ENCODE assay signal across 18 cellular contexts in the genomic region with DNA sequence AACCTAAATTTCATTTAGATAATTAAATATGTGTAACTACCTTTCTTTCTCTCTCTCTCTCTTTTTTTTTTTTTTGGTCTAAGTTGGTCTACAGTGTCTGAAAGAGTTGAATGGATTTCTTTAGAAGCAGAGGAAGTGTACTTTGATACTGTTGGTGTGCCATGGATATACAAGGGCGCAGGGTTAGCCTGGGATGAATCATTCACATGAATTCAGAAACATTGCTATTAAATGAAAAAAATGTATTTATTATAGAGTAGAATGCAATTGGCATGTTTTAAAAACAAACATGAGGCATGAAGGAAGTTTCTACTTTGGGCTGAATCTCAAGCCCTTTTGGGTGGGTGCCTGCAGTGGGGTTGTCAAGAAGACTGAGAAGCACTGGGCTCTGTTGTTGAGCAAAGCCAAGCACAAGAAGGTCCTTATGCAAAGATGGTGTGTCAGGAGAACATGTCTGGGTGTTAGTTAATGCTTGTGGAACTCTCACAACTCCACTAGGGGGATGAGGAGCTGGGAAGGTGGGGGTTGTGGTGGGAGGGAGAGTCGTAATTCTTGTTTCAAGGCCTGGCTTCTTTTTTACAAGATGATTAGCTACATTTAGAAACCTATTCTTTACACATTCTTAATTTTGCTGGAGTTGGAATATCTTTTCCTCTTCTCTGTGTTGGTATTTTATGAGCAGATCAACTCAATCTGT. TPM values are rescaled to one million over a fixed set of nuclear protein-coding genes. Genes with fewer than 3 reads are reported as not detected.
DNase-seq lines count a peak whose midpoint lies in the region; ATAC-seq and TF ChIP-seq lines count a peak whose summit lies in the region.
"Had no signal": no experiment of that assay in that cellular context is flagged by ENCODE, and none has a peak within 500 bp of the region (broad histone marks: within the 10 kb centered on the region; RNA-seq: fewer than 3 reads in every experiment).

No MANE protein-coding gene starts in this region.

- no peak overlapping the region for H2BK120ac ChIP-seq in mesendoderm (ENCODE audit: low read depth, low read length)

- peak overlapping the region; percentile 30 for H3K18ac ChIP-seq in mesendoderm (ENCODE audit: low read length)

- peak overlapping the region; percentile 32 for H3K27ac Mint-ChIP-seq in HFFc6
- H3K27ac Mint-ChIP-seq: activated naive CD4-positive, alpha-beta T cell treated with anti-CD3 and anti-CD28 coated beads, Interleukin-2, amount 50 U/mL, for 24 hours had no signal

- H3K79me1 ChIP-seq in mesendoderm (ENCODE audit: low read length) = no peaks in the 10 kb centered on the region

- no peak overlapping the region for H4K5ac ChIP-seq in mesendoderm (ENCODE audit: low read length)

- peak; percentile 39; the same call in 1 of the 2 replicates for TF ChIP-seq CTCF in BJ (IDR thresholded peaks at IDR 0.05; ENCODE audit: insufficient read depth, low read depth, low read length)
- peak; percentile 51 for TF ChIP-seq CTCF in HFFc6 (IDR thresholded peaks at IDR 0.05)

- no peak overlapping the region for H2AK5ac ChIP-seq in mesendoderm (ENCODE audit: low read length)

- no peak overlapping the region for H2BK5ac ChIP-seq in mesendoderm (ENCODE audit: low read length)

- H3K4me1 Mint-ChIP-seq in HFFc6 (ENCODE audit: low read depth) = peaks cover 71% of the 10 kb centered on the region
- H3K4me1 Mint-ChIP-seq: activated naive CD4-positive, alpha-beta T cell treated with anti-CD3 and anti-CD28 coated beads, Interleukin-2, amount 50 U/mL, for 24 hours had no signal

- no peak overlapping the region for H3K27ac ChIP-seq in mesendoderm (ENCODE audit: low read depth, low read length)
- H3K27ac ChIP-seq: HL-60 had no signal

- CTCF ChIA-PET in BJ (lab: Yijun Ruan, JAX) = interaction anchor here (1.0 to 1.4 kb wide), 6 partner anchors 9 to 58 kb away, joined by 3 to 5 read pairs (median 4); a partner anchor contains a TSS

- no peak overlapping the region for H4K8ac ChIP-seq in mesendoderm (ENCODE audit: low read depth, low read length)

- ATAC-seq in GM21381 (IDR thresholded peaks at IDR 0.05; ENCODE audit: unreplicated experiment) (no peak), GM18867 (IDR thresholded peaks at IDR 0.05; ENCODE audit: unreplicated experiment) (no peak), GM18868 (IDR thresholded peaks at IDR 0.05; ENCODE audit: unreplicated experiment) (no peak)
- ATAC-seq: esophagus mucosa, mucosa of descending colon had no signal

- no peak overlapping the region; the same call in 1 of the 2 replicates for H3K4me3 Mint-ChIP-seq in HFFc6
- H3K4me3 Mint-ChIP-seq: activated naive CD4-positive, alpha-beta T cell treated with anti-CD3 and anti-CD28 coated beads, Interleukin-2, amount 50 U/mL, for 24 hours had no signal

- peaks cover 17% of the 10 kb centered on the region; the same call in 1 of the 2 replicates for H3K36me3 Mint-ChIP-seq in HFFc6 (ENCODE audit: low read depth)
- H3K36me3 Mint-ChIP-seq: activated naive CD4-positive, alpha-beta T cell treated with anti-CD3 and anti-CD28 coated beads, Interleukin-2, amount 50 U/mL, for 24 hours had no signal

- H3K4me3 ChIP-seq in BJ (ENCODE audit: low read depth, low read length) = no peak overlapping the region
- H3K4me3 ChIP-seq in mesendoderm (ENCODE audit: low read length) = no peak overlapping the region
- H3K4me3 ChIP-seq: mucosa of descending colon had no signal

- no CpG with 5 or more reads among the region's 2 CpGs for WGBS in mesendoderm (ENCODE audit: extremely low coverage, insufficient coverage, low lambda C conversion rate)

- H3K4ac ChIP-seq in mesendoderm (ENCODE audit: low read depth, low read length) = no peak overlapping the region

- no peak overlapping the region for H3K9ac ChIP-seq in mesendoderm (ENCODE audit: low read length)

- no peak overlapping the region for H3K4me2 ChIP-seq in mesendoderm (ENCODE audit: low read length)

- no peaks in the 10 kb centered on the region for H3K9me3 Mint-ChIP-seq in HFFc6
- H3K9me3 Mint-ChIP-seq: activated naive CD4-positive, alpha-beta T cell treated with anti-CD3 and anti-CD28 coated beads, Interleukin-2, amount 50 U/mL, for 24 hours had no signal

- POLR2A ChIA-PET in BJ (lab: Charles Lee) = no interaction called here

- no peaks in the 10 kb centered on the region for H3K79me2 ChIP-seq in mesendoderm (ENCODE audit: control insufficient read depth, insufficient read depth, low read length)

- peaks cover 1% of the 10 kb centered on the region; the same call in 1 of the 2 replicates for H3K27me3 Mint-ChIP-seq in HFFc6 (ENCODE audit: insufficient read depth)

- no peak for DNase-seq in BJ (ENCODE audit: low read depth)
- no peak for DNase-seq in HFFc6
- DNase-seq in amniotic epithelial cell (ENCODE audit: low read depth) = peak; percentile 43
- peak; percentile 78 for DNase-seq in mesendoderm
- no peak for DNase-seq in epidermal melanocyte (ENCODE audit: insufficient read length, low spot score)
- DNase-seq: C1 segment of cervical spinal cord; GF-D8; mucosa of descending colon; NCI-H1092 treated with DMSO at 0.1 percent for 48 hours; Right ventricle myocardium superior; stimulated activated CD4-positive, alpha-beta T cell treated with anti-CD3 and anti-CD28 coated beads, Interleukin-4, amount 100 ng/mL, for 1 hour; stimulated activated naive CD4-positive, alpha-beta T cell had no signal

- no peak overlapping the region for H2BK15ac ChIP-seq in mesendoderm (replicated peaks; ENCODE audit: low read depth)

- H3K36me3 ChIP-seq in BJ (ENCODE audit: control insufficient read depth, insufficient read depth, low read length) (no peaks in the 10 kb centered on the region), mesendoderm (ENCODE audit: control insufficient read depth, insufficient read depth, low read length) (no peaks in the 10 kb centered on the region)

- no peak overlapping the region for H3K23ac ChIP-seq in mesendoderm (ENCODE audit: low read length)

- H3K27me3 ChIP-seq in BJ (ENCODE audit: control insufficient read depth, insufficient read depth, low read length) = no peaks in the 10 kb centered on the region
- no peaks in the 10 kb centered on the region for H3K27me3 ChIP-seq in mesendoderm (ENCODE audit: insufficient read depth, low read length, poor library complexity)

- peaks cover 7% of the 10 kb centered on the region for H3K4me1 ChIP-seq in mesendoderm (ENCODE audit: control insufficient read depth, low read depth, low read length)

- no peak overlapping the region for H3K56ac ChIP-seq in mesendoderm (ENCODE audit: low read length)

RNA-seq across cellular contexts. Expression of a gene that starts 57.9 kb away (rescaled TPM):
- 7.1 and 9.4 TPM in 2 replicates for polyA plus RNA-seq in BJ (2011; rRNA removed)
- polyA minus RNA-seq in BJ (2011; rRNA and poly(A)+ RNA removed) = 9.8 TPM in 2 replicates
- 10 to 100 TPM; 16.7 to 29.4 (median 22.4) TPM for total RNA-seq in HFFc6 (2021; fragmentation: NEBNext Ultra II Directional; extraction: Animal tissue kit (Norgen Biotek cat#: 25700))
- 2.2 TPM for polyA plus RNA-seq in mesendoderm (2013, experiment 1 of 2)
- polyA plus RNA-seq in mesendoderm (2013, experiment 2 of 2) = 2.2 TPM

Comparison
In these comparisons a context has a peak if more than half of its experiments do, and no peak if none do; other contexts are left out.
1. DNase-seq: peak in amniotic epithelial cell (single experiment) and mesendoderm (single experiment); none in BJ (single experiment), HFFc6 (single experiment) and epidermal melanocyte (single experiment).